Comparison of ENCODE assay signal across 16 cellular contexts in genomic region chr7:37694208-37695080, GRCh38. TPM values are rescaled to one million over a fixed set of nuclear protein-coding genes. Genes with fewer than 3 reads are reported as not detected.
DNase-seq lines count a peak whose midpoint lies in the region; ATAC-seq and TF ChIP-seq lines count a peak whose summit lies in the region.
"Had no signal": no experiment of that assay in that cellular context is flagged by ENCODE, and none has a peak within 500 bp of the region (broad histone marks: within the 10 kb centered on the region; RNA-seq: fewer than 3 reads in every experiment).

No MANE protein-coding gene starts in this region.

- H3K79me2 ChIP-seq in H9 (ENCODE audit: insufficient read depth, low read length), result no peaks in the 10 kb centered on the region

- H3K79me1 ChIP-seq in H9 (ENCODE audit: insufficient read depth, low read depth, low read length, poor library complexity, severe bottlenecking), result no peaks in the 10 kb centered on the region

- no peak overlapping the region for H3K56ac ChIP-seq in H9 (ENCODE audit: insufficient read length, low read depth, low read length)

- no peak for DNase-seq in H9
- DNase-seq in OCI-M1 (lab: John Stamatoyannopoulos, UW), result peak; percentile 3
- DNase-seq in left cardiac atrium, result peak; percentile 25
- no peak for DNase-seq in stimulated activated effector memory CD8-positive, alpha-beta T cell treated with anti-CD3 and anti-CD28 coated beads, Interleukin-12 subunit alpha, Interleukin-12 subunit beta, amount 100 ng/mL, for 72 hours (ENCODE audit: low spot score in 2 of 2)
- no peak for DNase-seq in T-helper 1 cell
- DNase-seq in NCI-H128 (lab: John Stamatoyannopoulos, UW; ENCODE audit: unreplicated experiment), result no peak
- no peak for DNase-seq in D341Med (ENCODE audit: low spot score)
- DNase-seq: activated CD8-positive, alpha-beta memory T cell treated with anti-CD3 and anti-CD28 coated beads for 24 hours; NCI-H1092 treated with DMSO at 0.1 percent for 48 hours; NCI-H748 treated with DMSO at 0.1 percent for 48 hours; stimulated activated naive CD8-positive, alpha-beta T cell treated with anti-CD3 and anti-CD28 coated beads, Interleukin-15, amount 100 ng/mL, for 72 hours had no signal

- H4K8ac ChIP-seq in H9 (replicated peaks; ENCODE audit: insufficient read length, low read depth, low read length), result no peak overlapping the region

- peak; percentile 24; the same call in 1 of the 3 replicates for TF ChIP-seq CTCF in H9 (conservative IDR thresholded peaks at IDR 0.05)

- no peak overlapping the region for H2BK12ac ChIP-seq in H9 (ENCODE audit: insufficient read length, low read depth, low read length)

- H3K18ac ChIP-seq in H9 (ENCODE audit: insufficient read length, low read depth, low read length), result no peak overlapping the region

- H4K5ac ChIP-seq in H9 (ENCODE audit: insufficient read length, low read depth, low read length), result no peak overlapping the region

- H3K4ac ChIP-seq in H9 (ENCODE audit: low read depth, low read length), result no peak overlapping the region

- no peak overlapping the region for H3T11ph ChIP-seq in H9 (ENCODE audit: low read length)

- H4K20me1 ChIP-seq in H9 (ENCODE audit: control insufficient read depth, insufficient read depth, insufficient read length), result no peaks in the 10 kb centered on the region

- no peak overlapping the region for H3K27ac ChIP-seq in H9 (ENCODE audit: insufficient read length, low read depth, low read length)
- H3K27ac ChIP-seq: body of pancreas had no signal

- no peak overlapping the region for H3K9ac ChIP-seq in H9 (ENCODE audit: extremely low read depth, insufficient read length, low read length)

- no peak overlapping the region for H3K14ac ChIP-seq in H9 (ENCODE audit: insufficient read depth, low read length)

- no peaks in the 10 kb centered on the region for H3K23me2 ChIP-seq in H9 (ENCODE audit: insufficient read length, low read depth, low read length, poor library complexity, severe bottlenecking)

- H4K91ac ChIP-seq in H9 (ENCODE audit: insufficient read length, low read depth, low read length), result no peak overlapping the region

- no peak overlapping the region for H2BK15ac ChIP-seq in H9 (ENCODE audit: low read depth, low read length)

- ATAC-seq in left cardiac atrium, result peak; percentile 68 to 78
- ATAC-seq in stimulated activated effector memory CD8-positive, alpha-beta T cell treated with anti-CD3 and anti-CD28 coated beads, Interleukin-12 subunit alpha, Interleukin-12 subunit beta, amount 100 ng/mL, for 72 hours, result no peak
- ATAC-seq: body of pancreas; HCT116; stimulated activated naive CD8-positive, alpha-beta T cell treated with anti-CD3 and anti-CD28 coated beads, Interleukin-15, amount 100 ng/mL, for 72 hours had no signal

- H3K27me3 ChIP-seq in H9 (ENCODE audit: insufficient read depth, low read length), result no peaks in the 10 kb centered on the region
- H3K27me3 ChIP-seq: body of pancreas had no signal

- no peak overlapping the region for H2BK20ac ChIP-seq in H9 (ENCODE audit: low read depth, low read length, poor library complexity, severe bottlenecking)

- peaks cover 17% of the 10 kb centered on the region in 2 experiments for H3K4me1 Mint-ChIP-seq in H9
- peaks cover 7% of the 10 kb centered on the region for H3K4me1 Mint-ChIP-seq in stimulated activated effector memory CD8-positive, alpha-beta T cell treated with anti-CD3 and anti-CD28 coated beads, Interleukin-12 subunit alpha, Interleukin-12 subunit beta, amount 100 ng/mL, for 72 hours
- H3K4me1 Mint-ChIP-seq: stimulated activated naive CD8-positive, alpha-beta T cell treated with anti-CD3 and anti-CD28 coated beads, Interleukin-15, amount 100 ng/mL, for 72 hours had no signal

- 0 out of 2 replicates have a peak, but pooled peaks cover 3% of the 10 kb centered on the region for H3K4me1 ChIP-seq in H9 (ENCODE audit: insufficient read depth, low read length)
- H3K4me1 ChIP-seq: body of pancreas had no signal

- peak overlapping the region in 2 of 3 experiments; percentile 33 to 72; a peak in 2 of 7 replicates for H3K27ac Mint-ChIP-seq in H9
- peak overlapping the region; percentile 64 for H3K27ac Mint-ChIP-seq in stimulated activated effector memory CD8-positive, alpha-beta T cell treated with anti-CD3 and anti-CD28 coated beads, Interleukin-12 subunit alpha, Interleukin-12 subunit beta, amount 100 ng/mL, for 72 hours
- H3K27ac Mint-ChIP-seq: stimulated activated naive CD8-positive, alpha-beta T cell treated with anti-CD3 and anti-CD28 coated beads, Interleukin-15, amount 100 ng/mL, for 72 hours had no signal

- no peak overlapping the region for H3K4me2 ChIP-seq in H9 (ENCODE audit: insufficient read depth, insufficient read length, low read length)

- H2BK120ac ChIP-seq in H9 (ENCODE audit: low read depth, low read length, poor library complexity, severe bottlenecking), result no peak overlapping the region

- no peak overlapping the region for H2AFZ ChIP-seq in H9 (ENCODE audit: low read length)

- H3K27me3 Mint-ChIP-seq in H9 (ENCODE audit: low read depth), result no peaks in the 10 kb centered on the region
- H3K27me3 Mint-ChIP-seq: natural killer cell treated with Interleukin-12 subunit alpha and Interleukin-12 subunit beta and Interleukin-15 and Interleukin-18, amount 100 ng/mL, for 72 hours; stimulated activated naive CD8-positive, alpha-beta T cell treated with anti-CD3 and anti-CD28 coated beads, Interleukin-15, amount 100 ng/mL, for 72 hours had no signal

- H2BK5ac ChIP-seq in H9 (ENCODE audit: insufficient read length, low read length), result no peak overlapping the region

- no peak overlapping the region for H3K23ac ChIP-seq in H9 (ENCODE audit: insufficient read length, low read depth, low read length)

- no peaks in the 10 kb centered on the region for H3K9me3 ChIP-seq in H9 (ENCODE audit: control insufficient read depth, low read depth, low read length)
- H3K9me3 ChIP-seq: body of pancreas had no signal

- H2AK5ac ChIP-seq in H9 (ENCODE audit: insufficient read length, low read length), result no peak overlapping the region

- H3K4me3 Mint-ChIP-seq in H9, result no peak overlapping the region
- no peak overlapping the region for H3K4me3 Mint-ChIP-seq in stimulated activated effector memory CD8-positive, alpha-beta T cell treated with anti-CD3 and anti-CD28 coated beads, Interleukin-12 subunit alpha, Interleukin-12 subunit beta, amount 100 ng/mL, for 72 hours
- H3K4me3 Mint-ChIP-seq: natural killer cell treated with Interleukin-12 subunit alpha and Interleukin-12 subunit beta and Interleukin-15 and Interleukin-18, amount 100 ng/mL, for 72 hours; stimulated activated naive CD8-positive, alpha-beta T cell treated with anti-CD3 and anti-CD28 coated beads, Interleukin-15, amount 100 ng/mL, for 72 hours had no signal

- H3K9me3 Mint-ChIP-seq in H9, result peaks cover 4 to 10% of the 10 kb centered on the region in 2 experiments; a peak in 4 of 5 replicates
- no peaks in the 10 kb centered on the region for H3K9me3 Mint-ChIP-seq in stimulated activated effector memory CD8-positive, alpha-beta T cell treated with anti-CD3 and anti-CD28 coated beads, Interleukin-12 subunit alpha, Interleukin-12 subunit beta, amount 100 ng/mL, for 72 hours
- H3K9me3 Mint-ChIP-seq: stimulated activated naive CD8-positive, alpha-beta T cell treated with anti-CD3 and anti-CD28 coated beads, Interleukin-15, amount 100 ng/mL, for 72 hours had no signal

- no peaks in the 10 kb centered on the region; a peak in 1 of 7 replicates for H3K36me3 Mint-ChIP-seq in H9 (ENCODE audit: insufficient read depth in 1 of 3, low read depth in 3 of 3)
- H3K36me3 Mint-ChIP-seq in stimulated activated effector memory CD8-positive, alpha-beta T cell treated with anti-CD3 and anti-CD28 coated beads, Interleukin-12 subunit alpha, Interleukin-12 subunit beta, amount 100 ng/mL, for 72 hours, result no peaks in the 10 kb centered on the region

- WGBS in H9 (ENCODE audit: extremely low coverage, insufficient read length, low lambda C conversion rate), result no CpG with 5 or more reads among the region's 4 CpGs

- intact Hi-C loops in left cardiac atrium (cut with DNase I), result no loop called here

RNA-seq across cellular contexts. Expression of gene GPR141, which starts 10.9 kb away (rescaled TPM):
- total RNA-seq in H9 (2021), result 0.50 and 0.55 TPM in 2 replicates
- under 1 TPM in 1 of 2 donors, not detected in 1; 0.56 TPM for total RNA-seq in left cardiac atrium
- total RNA-seq: glomerular endothelial cell, SK-MEL-5 had no signal

Comparison
In these comparisons a context has a peak if more than half of its experiments do, and no peak if none do; other contexts are left out.
1. DNase-seq: peak in OCI-M1 (single experiment) and left cardiac atrium (single experiment); none in H9 (single experiment), stimulated activated effector memory CD8-positive, alpha-beta T cell treated with anti-CD3 and anti-CD28 coated beads, Interleukin-12 subunit alpha, Interleukin-12 subunit beta, amount 100 ng/mL, for 72 hours (0 of 2), T-helper 1 cell (0 of 5), NCI-H128 (single experiment) and D341Med (single experiment).